ENCODE assay signal across 8 cellular contexts in the genomic region with DNA sequence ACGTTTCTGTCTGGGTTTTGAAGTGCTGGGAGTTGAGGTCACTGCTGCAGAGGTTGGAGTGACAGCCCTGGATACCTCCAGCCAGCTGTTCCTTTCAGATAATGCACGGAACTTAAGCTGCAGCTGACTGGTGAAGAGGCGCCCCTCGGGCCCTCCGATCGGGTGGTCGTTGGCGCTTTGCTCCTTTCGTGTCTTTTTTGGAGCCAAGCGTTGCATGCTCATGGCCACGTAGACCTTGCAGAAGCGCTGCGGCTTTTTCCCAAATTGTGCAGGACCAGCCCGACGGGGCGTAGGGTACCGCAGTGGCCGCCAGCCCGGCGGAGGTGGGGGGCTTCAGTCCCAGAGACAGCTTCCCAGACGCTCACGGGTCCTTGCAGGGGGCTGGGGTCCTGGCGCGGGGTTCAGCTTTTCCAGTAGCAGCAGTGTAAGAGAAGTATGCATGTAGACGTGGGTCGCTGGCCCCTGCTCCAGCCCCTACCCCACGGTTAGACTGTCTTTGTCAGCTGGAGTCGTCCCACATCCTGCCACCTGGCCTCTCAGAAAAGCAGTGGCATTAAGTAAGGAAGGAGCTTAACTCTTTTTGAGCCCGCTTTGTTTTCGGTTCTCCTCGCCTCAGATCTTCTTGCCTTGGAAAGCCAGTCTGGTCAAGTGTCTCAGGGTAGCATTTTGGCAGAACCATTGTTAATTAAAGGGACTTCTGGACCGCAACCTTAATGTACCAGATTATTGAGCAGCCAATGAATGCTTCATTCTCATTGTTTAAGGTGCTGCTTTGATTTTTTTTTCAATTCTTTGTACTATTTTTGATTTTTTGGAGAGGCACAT. TPM values are rescaled to one million over a fixed set of nuclear protein-coding genes. Genes with fewer than 3 reads are reported as not detected.
DNase-seq lines count a peak whose midpoint lies in the region; ATAC-seq, FAIRE-seq and TF ChIP-seq lines count a peak whose summit lies in the region.

No MANE protein-coding gene starts in this region.

- H3K36me3 Mint-ChIP-seq in central memory CD8-positive, alpha-beta T cell (ENCODE audit: insufficient read depth), result peaks cover 69% of the 10 kb centered on the region

- peaks cover 31 to 63% (median 53%) of the 10 kb centered on the region in 4 donors for H3K4me1 ChIP-seq in stomach

- intact Hi-C loops in left colon (cut with DNase I, micrococcal nuclease) (loop anchor here in 1 of 2 donors (5.0 to 10.0 kb wide), 2 partner anchors 63 to 161 kb away; no protein-coding TSS in a partner anchor), stomach (cut with DNase I; ENCODE audit: low total_unique reads) (no loop called here)

- peak in 1 of 4 donors; percentile 1 for TF ChIP-seq POLR2A in stomach (IDR thresholded peaks at IDR 0.05)

- in situ Hi-C loops in SK-MEL-5 (cut with HindIII; ENCODE audit: low pct_unique_long_range_greater_than_20kb, low sequenced_read_pairs), result no loop called here

- no peaks in the 10 kb centered on the region for H3K27me3 ChIP-seq in stomach

- WGBS in stomach, 5 donors, result 1 to 3% (median 2%) methylated on average over 29 to 32 of the region's 32 CpGs

- H3K9me3 Mint-ChIP-seq in central memory CD8-positive, alpha-beta T cell, result no peaks in the 10 kb centered on the region

- ATAC-seq in GM18867 (IDR thresholded peaks at IDR 0.05; ENCODE audit: unreplicated experiment) (peak; percentile 2), HG03045 (IDR thresholded peaks at IDR 0.05; ENCODE audit: unreplicated experiment) (peak; percentile 8), left colon (peak; percentile 41)
- ATAC-seq in central memory CD8-positive, alpha-beta T cell (replicated peaks; ENCODE audit: extremely low read depth, poor library complexity, severe bottlenecking), result peak; percentile 1

- H3K27ac ChIP-seq in stomach, result peak overlapping the region; percentile 94 to 97 (median 95)

- no peak for TF ChIP-seq EP300 in stomach (IDR thresholded peaks at IDR 0.05)

- no peaks in the 10 kb centered on the region for H3K9me3 ChIP-seq in stomach

- H3K27me3 Mint-ChIP-seq in central memory CD8-positive, alpha-beta T cell, result no peaks in the 10 kb centered on the region

- no peak for TF ChIP-seq CTCF in stomach (IDR thresholded peaks at IDR 0.05)
- TF ChIP-seq CTCF in D721Med (IDR thresholded peaks at IDR 0.05; ENCODE audit: insufficient read depth, missing control alignments), result no peak

- H3K36me3 ChIP-seq in stomach, result peaks cover 0 to 13% (median 11%) of the 10 kb centered on the region in 4 donors

- peak overlapping the region; percentile 99 for H3K27ac Mint-ChIP-seq in central memory CD8-positive, alpha-beta T cell (ENCODE audit: low read depth)

- peak overlapping the region; percentile 76 to 90 (median 86) for H3K4me3 ChIP-seq in stomach

- peaks cover 69% of the 10 kb centered on the region for H3K4me1 Mint-ChIP-seq in central memory CD8-positive, alpha-beta T cell

- peak overlapping the region; percentile 86 for H3K4me3 Mint-ChIP-seq in central memory CD8-positive, alpha-beta T cell

- FAIRE-seq in D721Med (lab: Jason Lieb, UNC), result no peak
- FAIRE-seq in RCC 7860 (lab: Jason Lieb, UNC), result no peak

- DNase-seq in SK-MEL-5 (ENCODE audit: low read depth, low spot score), result peak; percentile 58
- peak; percentile 45 to 55 for DNase-seq in central memory CD8-positive, alpha-beta T cell (ENCODE audit: low spot score in 2 of 2)
- peak; percentile 39 to 55 for DNase-seq in left colon
- DNase-seq in stomach, result peak; percentile 45
- DNase-seq in D721Med (ENCODE audit: insufficient read length, low spot score), result no peak
- DNase-seq in RCC 7860 (ENCODE audit: low spot score), result no peak

RNA-seq across cellular contexts. Expression of gene TNFAIP3, which starts 0.8 kb away (rescaled TPM):
- total RNA-seq in SK-MEL-5 (2014; rRNA removed; shearing (Covaris generic)), result 107 and 110 TPM in 2 replicates
- polyA plus RNA-seq in SK-MEL-5 (2015; cell fraction: cytosol; rRNA removed), result 105 and 128 TPM in 2 replicates
- 645 and 654 TPM in 2 replicates for polyA plus RNA-seq in SK-MEL-5 (2015; cell fraction: nucleus; rRNA removed)
- 10 to 100 TPM; 36.1 to 45.7 TPM for total RNA-seq in left colon
- 10 to 100 TPM in 4 of 5 donors, 1 to 10 TPM in 1; 7.8 to 77.0 (median 34.1) TPM for total RNA-seq in stomach
- polyA plus RNA-seq in stomach, result 10 to 100 TPM in 2 of 3 donors, 1 to 10 TPM in 1; 9.5 to 13.6 (median 11.2) TPM

Comparison
In these comparisons a context has a peak if more than half of its experiments do, and no peak if none do; other contexts are left out.
1. DNase-seq: peak in SK-MEL-5 (single experiment), central memory CD8-positive, alpha-beta T cell (2 of 2), left colon (2 of 2) and stomach (single experiment); none in D721Med (single experiment) and RCC 7860 (single experiment).
2. Peak in every context shown above with its lines, with median percentiles within 50 percentile points of each other: ATAC-seq.